10 cellular contexts compared by ENCODE assay signal in genomic region chr4:145195167-145195952, GRCh38. TPM values are rescaled to one million over a fixed set of nuclear protein-coding genes. Genes with fewer than 3 reads are reported as not detected.
A peak's percentile ranks its signal among the peaks of the same experiment; 100 is the strongest.
DNase-seq lines count a peak whose midpoint lies in the region; ATAC-seq, FAIRE-seq and TF ChIP-seq lines count a peak whose summit lies in the region.
"Had no signal": no experiment of that assay in that cellular context is flagged by ENCODE, and none has a peak within 500 bp of the region (broad histone marks: within the 10 kb centered on the region; RNA-seq: fewer than 3 reads in every experiment).

No MANE protein-coding gene starts in this region.

- H3K4me3 ChIP-seq in bronchial epithelial cell (ENCODE audit: low read depth, low read length) (no peak overlapping the region), SJCRH30 (no peak overlapping the region)

- no peak overlapping the region for H3K27ac ChIP-seq in CD4-positive, alpha-beta T cell (ENCODE audit: low read depth, low read length)
- H3K27ac ChIP-seq in SJCRH30 = no peak overlapping the region

- H3K9me3 Mint-ChIP-seq in CD4-positive, alpha-beta T cell = no peaks in the 10 kb centered on the region
- H3K9me3 Mint-ChIP-seq: natural killer cell had no signal

- H3K4me1 ChIP-seq in SJCRH30 = no peaks in the 10 kb centered on the region

- peaks cover 9% of the 10 kb centered on the region for H3K27me3 Mint-ChIP-seq in CD4-positive, alpha-beta T cell

- H3K36me3 Mint-ChIP-seq in CD4-positive, alpha-beta T cell (ENCODE audit: low read depth) = no peaks in the 10 kb centered on the region
- H3K36me3 Mint-ChIP-seq: natural killer cell had no signal

- POLR2A ChIA-PET in CD4-positive, alpha-beta T cell (lab: Charles Lee) = no interaction called here

- no peak for TF ChIP-seq CTCF in bronchial epithelial cell (IDR thresholded peaks at IDR 0.05; ENCODE audit: insufficient read depth, low read length, severe bottlenecking)
- TF ChIP-seq CTCF in CD4-positive, alpha-beta T cell (IDR thresholded peaks at IDR 0.05) = no peak

- FAIRE-seq in GM18507 (lab: Jason Lieb, UNC) (peak; percentile 91), bronchial epithelial cell (lab: Jason Lieb, UNC) (no peak)

- H3K27me3 ChIP-seq in bronchial epithelial cell (ENCODE audit: control insufficient read depth, insufficient read depth, low read length) (no peaks in the 10 kb centered on the region), SJCRH30 (no peaks in the 10 kb centered on the region)
- H3K27me3 ChIP-seq in CD4-positive, alpha-beta T cell (ENCODE audit: control insufficient read depth, insufficient read depth, low read length) = no peaks in the 10 kb centered on the region

- H3K4me1 Mint-ChIP-seq in CD4-positive, alpha-beta T cell (ENCODE audit: low read depth) = no peaks in the 10 kb centered on the region
- H3K4me1 Mint-ChIP-seq: natural killer cell had no signal

- CTCF ChIA-PET in CD4-positive, alpha-beta T cell (lab: Charles Lee) = no interaction called here

- intact Hi-C loops in CD4-positive, alpha-beta T cell (cut with DNase I, micrococcal nuclease) = no loop called here

- no peak overlapping the region for H3K4me3 Mint-ChIP-seq in CD4-positive, alpha-beta T cell
- H3K4me3 Mint-ChIP-seq: natural killer cell had no signal

- H3K27ac Mint-ChIP-seq in CD4-positive, alpha-beta T cell = no peak overlapping the region
- H3K27ac Mint-ChIP-seq: natural killer cell had no signal

- ATAC-seq in GM21723 (IDR thresholded peaks at IDR 0.05; ENCODE audit: unreplicated experiment) = peak; percentile 80
- ATAC-seq in HG03457 (IDR thresholded peaks at IDR 0.05; ENCODE audit: unreplicated experiment) = peak; percentile 76
- no peak for ATAC-seq in CD4-positive, alpha-beta T cell (ENCODE audit: poor library complexity)
- ATAC-seq: natural killer cell had no signal

- no peaks in the 10 kb centered on the region for H3K9me3 ChIP-seq in CD4-positive, alpha-beta T cell (ENCODE audit: control insufficient read depth, low read length)
- no peaks in the 10 kb centered on the region for H3K9me3 ChIP-seq in SJCRH30 (replicated peaks)

- H3K36me3 ChIP-seq in bronchial epithelial cell (ENCODE audit: control insufficient read depth, insufficient read depth, low read length) = no peaks in the 10 kb centered on the region
- no peaks in the 10 kb centered on the region for H3K36me3 ChIP-seq in SJCRH30

- DNase-seq in GM18507 (ENCODE audit: extremely low spot score, insufficient read length, low read depth) (no peak), bronchial epithelial cell (ENCODE audit: low read depth) (peak; percentile 77), iPS-NIHi11 (ENCODE audit: low spot score) (no peak), NCI-H1694 (lab: John Stamatoyannopoulos, UW) (no peak), SJCRH30 (no peak)
- DNase-seq in CD4-positive, alpha-beta T cell = no peak
- DNase-seq: natural killer cell, SHP77 treated with DMSO at 0.1 percent for 48 hours had no signal

RNA-seq across cellular contexts. Expression of gene OTUD4, which starts 15.0 kb away (rescaled TPM):
- total RNA-seq in bronchial epithelial cell = 22.9 TPM in 2 replicates
- total RNA-seq in CD4-positive, alpha-beta T cell = 10 to 100 TPM; 75.1 to 81.1 TPM
- 23.8 and 30.8 TPM in 2 replicates for total RNA-seq in SJCRH30 (2014; rRNA removed; shearing (Covaris generic))
